8 cellular contexts compared by ENCODE assay signal in genomic region chr13:31846182-31846938, GRCh38.
DNase-seq lines count a peak whose midpoint lies in the region; ATAC-seq and TF ChIP-seq lines count a peak whose summit lies in the region.

No MANE protein-coding gene starts in this region.

- peak overlapping the region; percentile 28 to 30 for H3K9ac ChIP-seq in colonic mucosa (ENCODE audit: low read depth in 2 of 2, low read length in 2 of 2)

- no peaks in the 10 kb centered on the region for H3K36me3 ChIP-seq in colonic mucosa

- DNase-seq in AG08396 (ENCODE audit: low spot score) (peak; percentile 93), NCI-H345 (lab: John Stamatoyannopoulos, UW) (peak; percentile 86), colonic mucosa (peak; percentile 89), left colon (peak; percentile 80 to 88)
- peak; percentile 28 for DNase-seq in activated CD4-positive, alpha-beta T cell treated with anti-CD3 and anti-CD28 coated beads for 1 hour
- peak; percentile 20 to 21 for DNase-seq in stimulated activated CD4-positive, alpha-beta T cell treated with anti-CD3 and anti-CD28 coated beads, Interleukin-1b, Interleukin-23, amount 100 ng/mL, for 1 hour (ENCODE audit: low read depth in 2 of 2)

- intact Hi-C loops in colonic mucosa (cut with DNase I): no loop called here
- intact Hi-C loops in left colon (cut with DNase I, micrococcal nuclease): no loop called here

- no peak for TF ChIP-seq CTCF in colonic mucosa (IDR thresholded peaks at IDR 0.05)

- ATAC-seq in GM18909 (IDR thresholded peaks at IDR 0.05; ENCODE audit: poor library complexity, unreplicated experiment): peak; percentile 99
- ATAC-seq in HG03159 (IDR thresholded peaks at IDR 0.05; ENCODE audit: unreplicated experiment): peak; percentile 97
- ATAC-seq in left colon: peak; percentile 99

- peak overlapping the region; percentile 52 for H3K4me3 ChIP-seq in colonic mucosa

- H3K27ac ChIP-seq in colonic mucosa: no peak overlapping the region

- peaks cover 5% of the 10 kb centered on the region for H3K4me1 ChIP-seq in colonic mucosa

- H3K27me3 ChIP-seq in colonic mucosa: peaks cover 8% of the 10 kb centered on the region

- no peaks in the 10 kb centered on the region for H3K9me3 ChIP-seq in colonic mucosa

Comparison
In these comparisons a context has a peak if more than half of its experiments do, and no peak if none do; other contexts are left out.
1. DNase-seq: peak in every context shown above with its lines; median percentile 93 in AG08396; 89 in colonic mucosa; 86 in NCI-H345; 84 in left colon; 28 in activated CD4-positive, alpha-beta T cell treated with anti-CD3 and anti-CD28 coated beads for 1 hour; 20 in stimulated activated CD4-positive, alpha-beta T cell treated with anti-CD3 and anti-CD28 coated beads, Interleukin-1b, Interleukin-23, amount 100 ng/mL, for 1 hour.